21 cellular contexts compared by ENCODE assay signal in the genomic region with DNA sequence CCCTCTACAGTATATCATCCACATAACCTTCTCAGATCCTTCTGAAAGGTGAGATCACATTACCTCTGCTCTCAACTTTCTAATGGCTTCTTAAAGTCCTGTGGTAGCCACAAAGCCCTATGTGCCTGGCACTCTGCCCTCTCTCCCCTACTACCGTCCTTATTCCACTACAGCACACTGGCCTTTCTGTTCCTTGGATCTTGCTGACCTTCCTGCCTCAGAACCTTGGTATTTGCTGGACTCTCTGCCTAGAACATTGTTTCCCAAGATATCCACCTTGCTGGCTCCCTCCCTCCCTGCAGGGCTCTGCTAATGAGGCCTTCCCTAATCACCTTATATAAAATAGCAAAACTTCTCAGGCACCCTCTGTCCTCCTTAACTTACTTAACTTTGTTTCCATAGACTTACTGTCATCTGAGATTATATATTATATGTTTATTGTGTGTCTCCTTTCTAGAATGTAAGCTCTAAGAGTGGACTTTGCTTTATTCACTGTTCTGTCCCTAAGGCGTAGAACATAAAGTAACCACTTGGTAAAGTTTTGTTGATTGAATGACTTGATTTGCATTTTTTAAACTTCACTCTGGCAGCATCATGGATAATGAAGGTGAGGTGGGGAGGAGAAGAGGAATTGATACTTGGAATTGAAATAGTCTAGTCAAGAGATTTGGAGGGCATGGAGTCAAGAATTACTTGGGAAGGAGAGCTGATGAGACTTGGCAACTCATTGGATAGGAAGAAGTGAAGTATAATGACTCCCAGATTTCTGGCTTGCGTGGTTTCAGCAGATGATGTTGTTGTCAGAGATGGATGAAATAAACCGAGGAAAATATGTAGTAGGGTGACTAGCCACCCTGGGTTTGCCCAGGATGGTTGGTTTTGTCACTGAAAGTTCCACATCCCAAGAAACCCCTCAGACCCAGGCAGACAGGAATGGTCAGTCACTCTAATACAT.
"Had no signal": no experiment of that assay in that cellular context is flagged by ENCODE, and none has a peak within 500 bp of the region (broad histone marks: within the 10 kb centered on the region; RNA-seq: fewer than 3 reads in every experiment).

No MANE protein-coding gene starts in this region.

- ATAC-seq: K562 had no signal

- H3K9me3 ChIP-seq: SK-N-SH had no signal

- DNase-seq: Kasumi-1, MM.1S, NCI-H1092 treated with DMSO at 0.1 percent for 48 hours, NCI-H1436, NCI-H187, NCI-H2029, NCI-H2081 treated with DMSO at 0.1 percent for 48 hours, NCI-H2171, NCI-H226, NCI-H446, NCI-H510A, NCI-H524 treated with DMSO at 0.1 percent for 48 hours, NCI-H69, NCI-H774, SHP77, SK-N-SH had no signal

- H3K9ac ChIP-seq: KMS-11, SK-N-SH had no signal

- H3K4me3 ChIP-seq: K562 had no signal

- H3K27ac ChIP-seq: HL-60, KMS-11, RWPE1 had no signal

- FAIRE-seq: HTR-8/SVneo, K562 had no signal
